8 cellular contexts compared by ENCODE assay signal in the genomic region with DNA sequence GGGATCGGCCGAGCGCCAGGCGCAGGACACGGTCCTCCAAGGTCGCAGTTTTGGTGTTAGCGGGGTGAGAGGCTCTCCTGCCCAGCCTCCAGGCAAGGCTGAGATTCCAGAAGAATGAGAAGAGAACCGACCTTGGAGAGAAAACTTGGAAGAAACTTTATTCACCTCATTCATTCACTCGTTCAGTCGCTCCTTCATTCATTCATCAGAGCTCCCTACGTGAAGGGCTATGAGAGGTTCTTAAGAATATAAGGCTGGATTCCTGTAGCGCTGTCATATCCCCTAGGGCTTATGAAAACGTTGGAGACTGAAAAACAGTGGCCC. TPM values are rescaled to one million over a fixed set of nuclear protein-coding genes. Genes with fewer than 3 reads are reported as not detected.
DNase-seq lines count a peak whose midpoint lies in the region; ATAC-seq, FAIRE-seq and TF ChIP-seq lines count a peak whose summit lies in the region.

No MANE protein-coding gene starts in this region.

- H3K27ac ChIP-seq in hepatocyte = peak overlapping the region; percentile 92

- ATAC-seq in WTC11 (no peak), HG02938 (IDR thresholded peaks at IDR 0.05; ENCODE audit: unreplicated experiment) (no peak)
- ATAC-seq in stimulated activated effector memory CD8-positive, alpha-beta T cell treated with anti-CD3 and anti-CD28 coated beads, Interleukin-12 subunit alpha, Interleukin-12 subunit beta, amount 100 ng/mL, for 72 hours = no peak

- TF ChIP-seq CTCF in WTC11 (IDR thresholded peaks at IDR 0.05) (no peak), hepatocyte (IDR thresholded peaks at IDR 0.05; ENCODE audit: poor library complexity) (no peak)

- H3K9me2 ChIP-seq in hepatocyte (replicated peaks; ENCODE audit: insufficient read depth) = no peaks in the 10 kb centered on the region

- no peaks in the 10 kb centered on the region for H3K36me3 ChIP-seq in hepatocyte (replicated peaks; ENCODE audit: insufficient read depth, low read depth)

- no peaks in the 10 kb centered on the region for H3K9me3 ChIP-seq in hepatocyte (ENCODE audit: low read depth)

- H3K27me3 ChIP-seq in hepatocyte = no peaks in the 10 kb centered on the region

- peak overlapping the region; percentile 34 for H3K4me3 ChIP-seq in hepatocyte

- H3K4me3 Mint-ChIP-seq in WTC11 = peak overlapping the region; percentile 82
- peak overlapping the region; percentile 90 for H3K4me3 Mint-ChIP-seq in stimulated activated effector memory CD8-positive, alpha-beta T cell treated with anti-CD3 and anti-CD28 coated beads, Interleukin-12 subunit alpha, Interleukin-12 subunit beta, amount 100 ng/mL, for 72 hours

- no peaks in the 10 kb centered on the region for H3K27me3 Mint-ChIP-seq in WTC11 (ENCODE audit: low read depth)

- H3K4me2 ChIP-seq in hepatocyte = peak overlapping the region; percentile 83

- peak; percentile 48 for DNase-seq in NCI-H2171 treated with DMSO at 0.1 percent for 48 hours (lab: John Stamatoyannopoulos, UW)
- DNase-seq in NCI-H2171 (lab: John Stamatoyannopoulos, UW) = no peak
- no peak for DNase-seq in WTC11 (ENCODE audit: low spot score)
- no peak for DNase-seq in hepatocyte (ENCODE audit: low spot score)
- DNase-seq in stimulated activated effector memory CD8-positive, alpha-beta T cell treated with anti-CD3 and anti-CD28 coated beads, Interleukin-12 subunit alpha, Interleukin-12 subunit beta, amount 100 ng/mL, for 72 hours (ENCODE audit: low spot score in 2 of 2) = no peak
- no peak for DNase-seq in urothelium cell line (ENCODE audit: low spot score)
- DNase-seq in HuH-7 (ENCODE audit: low spot score) = no peak

- POLR2A ChIA-PET in WTC11 (lab: Charles Lee) = interaction anchor here (0.9 to 3.2 kb wide), 4 partner anchors 12 to 108 kb away, joined by 3 to 25 read pairs (median 7); no protein-coding TSS in a partner anchor

- H3K27ac Mint-ChIP-seq in WTC11 = peak overlapping the region; percentile 92
- H3K27ac Mint-ChIP-seq in stimulated activated effector memory CD8-positive, alpha-beta T cell treated with anti-CD3 and anti-CD28 coated beads, Interleukin-12 subunit alpha, Interleukin-12 subunit beta, amount 100 ng/mL, for 72 hours = no peak overlapping the region

- 0 out of 2 replicates have a peak, but pooled peaks cover 2% of the 10 kb centered on the region for H3K36me3 Mint-ChIP-seq in WTC11
- no peaks in the 10 kb centered on the region for H3K36me3 Mint-ChIP-seq in stimulated activated effector memory CD8-positive, alpha-beta T cell treated with anti-CD3 and anti-CD28 coated beads, Interleukin-12 subunit alpha, Interleukin-12 subunit beta, amount 100 ng/mL, for 72 hours

- FAIRE-seq in urothelium cell line (lab: Jason Lieb, UNC) = no peak

- CTCF ChIA-PET in WTC11 (lab: Charles Lee) = interaction anchor here (1.1 to 3.9 kb wide), 7 partner anchors 12 to 195 kb away, joined by 3 to 21 read pairs (median 7); no protein-coding TSS in a partner anchor

- peaks cover 37% of the 10 kb centered on the region for H3K79me2 ChIP-seq in hepatocyte

- H3K4me1 Mint-ChIP-seq in WTC11 = peaks cover 26% of the 10 kb centered on the region
- peaks cover 9% of the 10 kb centered on the region for H3K4me1 Mint-ChIP-seq in stimulated activated effector memory CD8-positive, alpha-beta T cell treated with anti-CD3 and anti-CD28 coated beads, Interleukin-12 subunit alpha, Interleukin-12 subunit beta, amount 100 ng/mL, for 72 hours

- no peaks in the 10 kb centered on the region for H3K9me3 Mint-ChIP-seq in WTC11
- H3K9me3 Mint-ChIP-seq in stimulated activated effector memory CD8-positive, alpha-beta T cell treated with anti-CD3 and anti-CD28 coated beads, Interleukin-12 subunit alpha, Interleukin-12 subunit beta, amount 100 ng/mL, for 72 hours = no peaks in the 10 kb centered on the region

- H2AFZ ChIP-seq in hepatocyte = peak overlapping the region; percentile 41

- H3K4me1 ChIP-seq in hepatocyte (ENCODE audit: insufficient read depth) = peaks cover 16% of the 10 kb centered on the region

- peaks cover 11% of the 10 kb centered on the region for H4K20me1 ChIP-seq in hepatocyte (ENCODE audit: insufficient read depth, poor library complexity, severe bottlenecking)

- WGBS in hepatocyte (ENCODE audit: low lambda C conversion rate, missing lambda C conversion rate) = 1% methylated on average over 13 of the region's 13 CpGs

TF ChIP-seq in WTC11, 78 proteins besides CTCF, POLR2A, EP300 and RAD21:
- no peak for TF ChIP-seq MYBL2 (CRISPR knock-in tag; IDR thresholded peaks at IDR 0.05)
- TF ChIP-seq, protein P1, sequence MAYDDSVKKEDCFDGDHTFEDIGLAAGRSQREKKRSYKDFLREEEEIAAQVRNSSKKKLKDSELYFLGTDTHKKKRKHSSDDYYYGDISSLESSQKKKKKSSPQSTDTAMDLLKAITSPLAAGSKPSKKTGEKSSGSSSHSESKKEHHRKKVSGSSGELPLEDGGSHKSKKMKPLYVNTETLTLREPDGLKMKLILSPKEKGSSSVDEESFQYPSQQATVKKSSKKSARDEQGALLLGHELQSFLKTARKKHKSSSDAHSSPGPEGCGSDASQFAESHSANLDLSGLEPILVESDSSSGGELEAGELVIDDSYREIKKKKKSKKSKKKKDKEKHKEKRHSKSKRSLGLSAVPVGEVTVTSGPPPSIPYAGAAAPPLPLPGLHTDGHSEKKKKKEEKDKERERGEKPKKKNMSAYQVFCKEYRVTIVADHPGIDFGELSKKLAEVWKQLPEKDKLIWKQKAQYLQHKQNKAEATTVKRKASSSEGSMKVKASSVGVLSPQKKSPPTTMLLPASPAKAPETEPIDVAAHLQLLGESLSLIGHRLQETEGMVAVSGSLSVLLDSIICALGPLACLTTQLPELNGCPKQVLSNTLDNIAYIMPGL (CRISPR knock-in tag; IDR thresholded peaks at IDR 0.05) = 0 out of 2 replicates have a peak, but pooled peaks have one; percentile 17

RNA-seq across cellular contexts. Expression of gene MYH10, which starts 1.0 kb away (rescaled TPM):
- total RNA-seq in WTC11 (2021) (226 to 236 TPM (median 231 TPM) in 3 replicates), hepatocyte (72.0 and 75.6 TPM in 2 replicates)
- polyA plus RNA-seq in hepatocyte = 87.8 and 104 TPM in 2 replicates
